In the genomic region with DNA sequence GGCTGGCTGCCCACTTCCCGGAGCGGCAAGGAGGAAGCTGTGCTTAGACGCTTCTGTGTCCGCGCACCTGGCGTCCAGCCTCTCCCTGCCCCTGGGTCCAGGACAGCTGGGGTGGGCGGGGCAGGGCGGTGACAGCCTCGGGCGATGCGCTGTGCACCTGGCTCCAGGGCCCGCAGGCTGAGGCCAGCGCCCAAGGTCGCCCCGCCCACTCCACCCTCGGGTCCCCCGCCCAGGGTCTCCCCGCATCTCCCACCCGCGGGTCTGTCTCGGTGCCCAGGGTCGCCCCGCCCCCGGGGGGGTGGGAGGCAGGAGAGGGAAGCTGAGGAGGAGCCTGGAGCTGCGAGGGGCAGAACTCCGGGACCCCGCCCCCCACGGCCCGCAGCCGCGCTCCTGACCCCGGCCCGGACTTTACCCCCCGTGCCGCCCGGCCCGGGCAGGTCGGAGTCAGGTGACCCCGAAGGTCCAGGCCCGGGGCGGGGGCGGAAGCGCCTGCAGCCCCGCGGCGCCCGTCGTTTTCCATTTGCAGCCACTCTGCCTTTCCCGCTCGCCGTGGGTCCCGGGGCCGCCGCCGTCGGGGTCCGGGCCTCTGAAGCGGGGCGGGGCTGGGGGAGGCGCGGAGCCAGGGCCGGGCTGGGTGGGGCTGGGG, we compare ENCODE assay signal across 1 cellular context.
TF ChIP-seq lines count a peak whose summit lies in the region.

TSS of gene ENTPD8 (minus strand) at position 69 of the 646 bp plus-strand sequence. CDS start 3,072 bp downstream, outside the sequence.

TF ChIP-seq in IMR-90, 13 proteins besides CTCF, POLR2A, EP300 and RAD21 (continued from another document):
- TF ChIP-seq USF2 (IDR thresholded peaks at IDR 0.05; ENCODE audit: low read depth, low read length): no peak
- no peak for TF ChIP-seq RFX5 (IDR thresholded peaks at IDR 0.05; ENCODE audit: low read depth, low read length)
- no peak for TF ChIP-seq RCOR1 (IDR thresholded peaks at IDR 0.05; ENCODE audit: insufficient replicate concordance, low read length)
- TF ChIP-seq MXI1 (IDR thresholded peaks at IDR 0.05; ENCODE audit: borderline replicate concordance, low read depth, low read length): no peak
- TF ChIP-seq NFE2L2 (IDR thresholded peaks at IDR 0.05; ENCODE audit: low read depth, low read length): no peak
- TF ChIP-seq BHLHE40 (IDR thresholded peaks at IDR 0.05; ENCODE audit: low read depth, low read length): no peak
- no peak for TF ChIP-seq ELK1 (IDR thresholded peaks at IDR 0.05; ENCODE audit: borderline replicate concordance, low read depth, low read length)
- TF ChIP-seq CEBPB (IDR thresholded peaks at IDR 0.05; ENCODE audit: low read depth, low read length): no peak
- no peak for TF ChIP-seq SMC3 (IDR thresholded peaks at IDR 0.05; ENCODE audit: low read depth, low read length)
- no peak for TF ChIP-seq CHD1 (IDR thresholded peaks at IDR 0.05; ENCODE audit: low read depth, low read length)
